Comparison of ENCODE assay signal across 8 cellular contexts in the genomic region with DNA sequence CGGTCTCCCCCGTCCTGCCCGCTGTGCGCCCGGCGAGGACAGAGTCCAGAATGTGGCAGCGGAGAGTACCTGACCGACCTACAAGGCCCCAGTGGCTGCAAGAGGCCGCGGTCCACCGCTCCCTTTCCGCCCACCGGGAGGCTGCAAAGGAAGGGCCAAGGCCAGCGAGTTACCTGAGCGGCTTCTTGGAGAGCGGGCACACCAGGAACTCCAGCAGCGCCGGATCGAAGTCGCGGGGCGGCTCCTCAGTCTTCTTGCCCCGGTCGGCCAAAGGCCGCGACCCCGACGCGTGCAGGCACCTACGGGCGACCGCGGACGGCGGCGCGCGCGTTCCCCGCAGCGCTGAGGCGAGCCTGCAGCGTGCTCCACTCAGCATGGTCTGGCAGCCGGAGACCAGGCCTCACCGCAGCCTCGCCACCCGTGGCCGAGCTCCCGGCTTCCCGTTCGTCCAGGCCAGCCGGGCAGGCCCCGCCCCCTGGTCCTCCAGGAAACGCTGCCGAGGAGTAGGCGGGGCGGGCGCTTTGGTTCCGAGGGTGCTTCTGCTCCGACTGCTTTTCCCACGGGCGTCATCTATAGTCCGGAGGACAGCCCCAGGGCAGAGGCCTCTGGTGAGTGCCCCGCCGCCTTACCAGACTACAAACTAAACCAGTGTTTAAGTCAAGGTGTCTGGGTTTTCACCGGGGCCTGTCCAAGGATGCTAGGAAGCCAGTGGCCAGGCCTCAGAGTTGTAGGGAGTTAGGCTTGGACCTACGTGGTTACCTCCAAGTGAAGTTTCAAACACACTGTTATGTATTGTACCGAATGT. TPM values are rescaled to one million over a fixed set of nuclear protein-coding genes. Genes with fewer than 3 reads are reported as not detected.
DNase-seq lines count a peak whose midpoint lies in the region; ATAC-seq and TF ChIP-seq lines count a peak whose summit lies in the region.

Gene PYURF (minus strand): TSS at position 452 of the 805 bp plus-strand sequence. CDS start 76 bp downstream, at position 376.

- no TSS peak for BruUV-seq in PC-3 (replicated peaks; lab: Mats Ljungman, UMichigan)

- H3K27ac ChIP-seq in PC-3 (ENCODE audit: low read length): peak within 1 kb of the TSS; percentile 62

- peaks cover 27% of the 10 kb centered on the region for H3K79me2 ChIP-seq in PC-3 (ENCODE audit: low read length)

- CTCF ChIA-PET in PC-3 (lab: Charles Lee): interaction anchor here (0.6 kb wide), 1 partner anchor 380 kb away, joined by 5 read pairs; no protein-coding TSS in a partner anchor

- H2AFZ ChIP-seq in PC-3 (ENCODE audit: low read length): peak within 1 kb of the TSS; percentile 84

- H3K9me2 ChIP-seq in PC-3 (replicated peaks; ENCODE audit: low read length): no peaks in the 10 kb centered on the region

- DNase-seq in DMS153 (lab: John Stamatoyannopoulos, UW): peak; percentile 79
- DNase-seq in PC-3: peak; percentile 87
- DNase-seq in activated T-cell treated with anti-CD3 and anti-CD28 coated beads, Interleukin-2, amount 50 U/mL, for 1 hour: peak; percentile 78
- DNase-seq in epithelial cell of proximal tubule (ENCODE audit: low read depth): no peak
- DNase-seq in mucosa of gallbladder (ENCODE audit: low spot score): peak; percentile 94
- peak; percentile 39 to 64 for DNase-seq in stimulated activated CD8-positive, alpha-beta memory T cell treated with anti-CD3 and anti-CD28 coated beads, Interleukin-4, amount 100 ng/mL, for 4 hours (ENCODE audit: low read depth in 2 of 2, low spot score in 1 of 2)

- no peaks in the 10 kb centered on the region for H3K27me3 Mint-ChIP-seq in IgD-negative memory B cell

- peak within 1 kb of the TSS; percentile 93 to 99 (median 97) for H3K4me3 Mint-ChIP-seq in IgD-negative memory B cell

- H3K27me3 ChIP-seq in PC-3 (ENCODE audit: low read length): no peaks in the 10 kb centered on the region

- TF ChIP-seq CTCF in PC-3 (conservative IDR thresholded peaks at IDR 0.05; ENCODE audit: low read depth, low read length): no peak
- TF ChIP-seq CTCF in epithelial cell of proximal tubule (conservative IDR thresholded peaks at IDR 0.05; ENCODE audit: low read depth, low read length): no peak

- peaks cover 42% of the 10 kb centered on the region for H3K4me1 ChIP-seq in PC-3 (ENCODE audit: insufficient read depth, low read length)

- H3K9me3 Mint-ChIP-seq in IgD-negative memory B cell: no peaks in the 10 kb centered on the region

- peak within 1 kb of the TSS; percentile 99 for H3K9ac ChIP-seq in PC-3 (ENCODE audit: low read length)

- peak; percentile 84 for ATAC-seq in GM21576 (IDR thresholded peaks at IDR 0.05; ENCODE audit: unreplicated experiment)
- peak; percentile 93 for ATAC-seq in PC-3

- intact Hi-C loops in PC-3 (cut with micrococcal nuclease): loop anchor here (10.0 kb wide), 1 partner anchor 291 kb away; no protein-coding TSS in a partner anchor

- peaks cover 22% of the 10 kb centered on the region for H4K20me1 ChIP-seq in PC-3 (ENCODE audit: low read length)

- peaks cover 13% of the 10 kb centered on the region for H3K36me3 ChIP-seq in PC-3 (ENCODE audit: low read depth, low read length)

- H3K27ac Mint-ChIP-seq in IgD-negative memory B cell: peak within 1 kb of the TSS; percentile 64 to 93 (median 89)

- H3K9me3 ChIP-seq in PC-3 (ENCODE audit: low read length): no peaks in the 10 kb centered on the region

- H3K4me2 ChIP-seq in PC-3 (ENCODE audit: low read length): peak within 1 kb of the TSS; percentile 96

- H3F3A ChIP-seq in PC-3 (ENCODE audit: low read length, unreplicated experiment): no peaks in the 10 kb centered on the region

- no peaks in the 10 kb centered on the region for H3K36me3 Mint-ChIP-seq in IgD-negative memory B cell

- H3K4me3 ChIP-seq in PC-3 (ENCODE audit: low read length): peak within 1 kb of the TSS; percentile 99
- peak within 1 kb of the TSS; percentile 84 for H3K4me3 ChIP-seq in epithelial cell of proximal tubule (ENCODE audit: low read depth, low read length)

- peaks cover 10 to 27% (median 17%) of the 10 kb centered on the region in 3 donors for H3K4me1 Mint-ChIP-seq in IgD-negative memory B cell

- POLR2A ChIA-PET in PC-3 (lab: Charles Lee; ENCODE audit: unreplicated experiment): no interaction called here

RNA-seq across cellular contexts. Expression of gene PYURF, which starts in this region (rescaled TPM):
- polyA plus RNA-seq in IgD-negative memory B cell: 212 TPM
- 143 and 159 TPM in 2 replicates for total RNA-seq in PC-3 (2014; rRNA removed)
- total RNA-seq in epithelial cell of proximal tubule: 32.9 and 57.2 TPM in 2 replicates
- 56.7 TPM for total RNA-seq in mucosa of gallbladder
